ENCODE assay signal across 1 cellular context in genomic region chr14:69325086-69325485, GRCh38.
TF ChIP-seq lines count a peak whose summit lies in the region.

No MANE protein-coding gene starts in this region.

TF ChIP-seq in HepG2, 621 proteins besides CTCF, POLR2A, EP300 and RAD21 (continued from another document):
- TF ChIP-seq ZNF609 (CRISPR knock-in tag; IDR thresholded peaks at IDR 0.05; ENCODE audit: borderline replicate concordance) (no peak), FOXC1 (CRISPR knock-in tag; IDR thresholded peaks at IDR 0.05; ENCODE audit: borderline replicate concordance) (no peak), ZMYM4 (CRISPR knock-in tag; IDR thresholded peaks at IDR 0.05) (no peak), YEATS2 (CRISPR knock-in tag; IDR thresholded peaks at IDR 0.05; ENCODE audit: borderline replicate concordance) (no peak), TAF15 (IDR thresholded peaks at IDR 0.05; ENCODE audit: low read depth, low read length, poor library complexity, severe bottlenecking) (no peak)
